ENCODE assay signal across 21 cellular contexts in the genomic region with DNA sequence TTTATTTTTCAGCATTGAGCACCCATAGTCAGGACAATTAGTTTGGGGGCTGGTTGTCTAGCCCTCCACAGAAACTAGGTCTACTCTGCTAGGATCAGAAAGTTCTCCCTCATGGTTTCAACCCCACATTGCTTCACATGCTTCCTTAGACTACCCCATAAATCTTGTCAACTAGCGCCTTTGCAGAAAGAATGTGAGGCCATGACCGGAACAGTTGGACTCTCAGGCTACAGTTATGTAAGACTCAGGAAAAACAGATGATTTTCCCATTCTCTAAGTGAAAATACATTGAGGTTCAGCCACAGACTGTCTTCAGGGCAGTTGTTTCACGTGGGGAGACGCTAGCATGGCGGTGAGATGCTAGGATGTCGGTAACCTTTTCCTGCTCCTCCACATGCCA.
DNase-seq lines count a peak whose midpoint lies in the region; ATAC-seq, FAIRE-seq and TF ChIP-seq lines count a peak whose summit lies in the region.
"Had no signal": no experiment of that assay in that cellular context is flagged by ENCODE, and none has a peak within 500 bp of the region (broad histone marks: within the 10 kb centered on the region; RNA-seq: fewer than 3 reads in every experiment).

No MANE protein-coding gene starts in this region.

- DNase-seq in HTR-8/SVneo (ENCODE audit: insufficient read length, low spot score) = peak; percentile 57
- peak; percentile 52 for DNase-seq in astrocyte of the spinal cord (ENCODE audit: low read depth, low spot score)
- no peak for DNase-seq in lower lobe of right lung
- DNase-seq in stromal cell of bone marrow (ENCODE audit: low read depth) = peak; percentile 62
- DNase-seq in activated naive CD4-positive, alpha-beta T cell treated with anti-CD3 and anti-CD28 coated beads, Interleukin-2, amount 10 ng/mL, durations not matched to agents 7 days and 5 days = no peak
- DNase-seq: activated CD4-positive, alpha-beta T cell treated with anti-CD3 and anti-CD28 coated beads for 4 hours; activated naive CD8-positive, alpha-beta T cell treated with anti-CD3 and anti-CD28 coated beads, Interleukin-2, amount 50 U/mL, for 24 hours; activated T-cell treated with anti-CD3 and anti-CD28 coated beads, Interleukin-2, amount 50 U/mL, for 4 hours; DMS79; mesendoderm; NCI-H1694; posterior cingulate gyrus; SIG-M5; stimulated activated CD4-positive, alpha-beta T cell treated with anti-CD3 and anti-CD28 coated beads, Interleukin-1b, Interleukin-23, amount 100 ng/mL, for 48 hours; T1000 had no signal

- H3K9me3 ChIP-seq in lower lobe of right lung = no peaks in the 10 kb centered on the region
- H3K9me3 ChIP-seq: BLaER1 treated with 17β-estradiol and CSF1 and Interleukin-3, amounts not matched to agents 10 nM and 100 nM had no signal

- H3K36me3 Mint-ChIP-seq in activated naive CD4-positive, alpha-beta T cell treated with anti-CD3 and anti-CD28 coated beads, Interleukin-2, amount 10 ng/mL, durations not matched to agents 7 days and 5 days = peaks cover 12% of the 10 kb centered on the region

- peak overlapping the region; percentile 50 for H3K27ac ChIP-seq in lower lobe of right lung
- H3K27ac ChIP-seq: BLaER1 treated with 17β-estradiol and CSF1 and Interleukin-3, amounts not matched to agents 10 nM and 100 nM had no signal

- H3K4me3 ChIP-seq in astrocyte of the spinal cord (ENCODE audit: low read depth, low read length) (no peak overlapping the region), lower lobe of right lung (no peak overlapping the region)
- H3K4me3 ChIP-seq: BLaER1 treated with 17β-estradiol and CSF1 and Interleukin-3, amounts not matched to agents 10 nM and 100 nM had no signal

- H3K27ac Mint-ChIP-seq in activated naive CD4-positive, alpha-beta T cell treated with anti-CD3 and anti-CD28 coated beads, Interleukin-2, amount 10 ng/mL, durations not matched to agents 7 days and 5 days = no peak overlapping the region
- H3K27ac Mint-ChIP-seq: activated naive CD8-positive, alpha-beta T cell treated with anti-CD3 and anti-CD28 coated beads, Interleukin-2, amount 50 U/mL, for 24 hours had no signal

- no peak for TF ChIP-seq CTCF in astrocyte of the spinal cord (IDR thresholded peaks at IDR 0.05; ENCODE audit: low read depth, low read length)
- TF ChIP-seq CTCF in lower lobe of right lung (IDR thresholded peaks at IDR 0.05) = no peak

- in situ Hi-C loops in astrocyte of the spinal cord (cut with HindIII; ENCODE audit: low sequenced_read_pairs) = no loop called here

- CTCF ChIA-PET in activated naive CD4-positive, alpha-beta T cell treated with anti-CD3 and anti-CD28 coated beads, Interleukin-2, amount 10 ng/mL, durations not matched to agents 7 days and 5 days (lab: Charles Lee) = no interaction called here

- H3K4me1 ChIP-seq in lower lobe of right lung = peaks cover 30% of the 10 kb centered on the region

- no peak overlapping the region for H3K4me3 Mint-ChIP-seq in activated naive CD4-positive, alpha-beta T cell treated with anti-CD3 and anti-CD28 coated beads, Interleukin-2, amount 10 ng/mL, durations not matched to agents 7 days and 5 days
- H3K4me3 Mint-ChIP-seq: activated naive CD8-positive, alpha-beta T cell treated with anti-CD3 and anti-CD28 coated beads, Interleukin-2, amount 50 U/mL, for 24 hours; activated T-cell treated with anti-CD3 and anti-CD28 coated beads, Interleukin-2, amount 50 U/mL, for 4 hours had no signal

- no peaks in the 10 kb centered on the region for H3K9me3 Mint-ChIP-seq in activated naive CD4-positive, alpha-beta T cell treated with anti-CD3 and anti-CD28 coated beads, Interleukin-2, amount 10 ng/mL, durations not matched to agents 7 days and 5 days
- H3K9me3 Mint-ChIP-seq: activated naive CD8-positive, alpha-beta T cell treated with anti-CD3 and anti-CD28 coated beads, Interleukin-2, amount 50 U/mL, for 24 hours; activated T-cell treated with anti-CD3 and anti-CD28 coated beads, Interleukin-2, amount 50 U/mL, for 4 hours had no signal

- intact Hi-C loops in lower lobe of right lung (cut with DNase I) = no loop called here

- FAIRE-seq in HTR-8/SVneo (lab: Jason Lieb, UNC) = peak; percentile 82
- FAIRE-seq: colon had no signal

- no peaks in the 10 kb centered on the region for H3K27me3 Mint-ChIP-seq in activated naive CD4-positive, alpha-beta T cell treated with anti-CD3 and anti-CD28 coated beads, Interleukin-2, amount 10 ng/mL, durations not matched to agents 7 days and 5 days
- H3K27me3 Mint-ChIP-seq: activated naive CD8-positive, alpha-beta T cell treated with anti-CD3 and anti-CD28 coated beads, Interleukin-2, amount 50 U/mL, for 24 hours had no signal

- H3K4me1 Mint-ChIP-seq in activated naive CD4-positive, alpha-beta T cell treated with anti-CD3 and anti-CD28 coated beads, Interleukin-2, amount 10 ng/mL, durations not matched to agents 7 days and 5 days = no peaks in the 10 kb centered on the region

- H3K27me3 ChIP-seq in lower lobe of right lung (ENCODE audit: low read depth) = no peaks in the 10 kb centered on the region
- H3K27me3 ChIP-seq: BLaER1 treated with 17β-estradiol and CSF1 and Interleukin-3, amounts not matched to agents 10 nM and 100 nM had no signal

- peaks cover 9% of the 10 kb centered on the region for H3K36me3 ChIP-seq in lower lobe of right lung

- ATAC-seq in lower lobe of right lung = peak; percentile 36 to 63
- no peak for ATAC-seq in GM19452 (IDR thresholded peaks at IDR 0.05; ENCODE audit: unreplicated experiment)
- no peak for ATAC-seq in GM18867 (IDR thresholded peaks at IDR 0.05; ENCODE audit: unreplicated experiment)
- no peak for ATAC-seq in GM19463 (IDR thresholded peaks at IDR 0.05; ENCODE audit: unreplicated experiment)
- ATAC-seq: activated naive CD8-positive, alpha-beta T cell treated with anti-CD3 and anti-CD28 coated beads, Interleukin-2, amount 50 U/mL, for 24 hours; activated T-cell treated with anti-CD3 and anti-CD28 coated beads, Interleukin-2, amount 50 U/mL, for 4 hours; esophagus mucosa had no signal

Comparison
In these comparisons a context has a peak if more than half of its experiments do, and no peak if none do; other contexts are left out.
1. DNase-seq: peak in HTR-8/SVneo (single experiment), astrocyte of the spinal cord (single experiment) and stromal cell of bone marrow (single experiment); none in lower lobe of right lung (single experiment) and activated naive CD4-positive, alpha-beta T cell treated with anti-CD3 and anti-CD28 coated beads, Interleukin-2, amount 10 ng/mL, durations not matched to agents 7 days and 5 days (single experiment).
2. ATAC-seq: peak in lower lobe of right lung (2 of 2); none in GM19452 (single experiment), GM18867 (single experiment) and GM19463 (single experiment).